In genomic region chr4:19944806-19945205, GRCh38 we compare ENCODE assay signal across 30 cellular contexts.
DNase-seq lines count a peak whose midpoint lies in the region; ATAC-seq and TF ChIP-seq lines count a peak whose summit lies in the region.
"Had no signal": no experiment of that assay in that cellular context is flagged by ENCODE, and none has a peak within 500 bp of the region (broad histone marks: within the 10 kb centered on the region; RNA-seq: fewer than 3 reads in every experiment).

No MANE protein-coding gene starts in this region.

- no peaks in the 10 kb centered on the region for H3K9me3 ChIP-seq in breast epithelium
- peaks cover 0 to 9% (median 0%) of the 10 kb centered on the region in 8 donors for H3K9me3 ChIP-seq in spleen
- no peaks in the 10 kb centered on the region for H3K9me3 ChIP-seq in left lung
- no peaks in the 10 kb centered on the region for H3K9me3 ChIP-seq in PC-3 (ENCODE audit: low read length)
- H3K9me3 ChIP-seq: heart left ventricle, SJSA1, tibial artery had no signal

- DNase-seq in MCF 10A (ENCODE audit: unreplicated experiment) (peak; percentile 78), breast epithelium (ENCODE audit: low spot score in 2 of 2) (no peak), RPMI7951 (ENCODE audit: low read depth) (peak; percentile 76), foreskin fibroblast (peak; percentile 4 to 39), spleen (peak; percentile 58), left lung (no peak), PC-3 (no peak)
- DNase-seq: activated CD4-positive, alpha-beta T cell treated with anti-CD3 and anti-CD28 coated beads, Interleukin-2, amount 50 U/mL, for 48 hours; activated CD8-positive, alpha-beta memory T cell treated with anti-CD3 and anti-CD28 coated beads, Interleukin-2, amount 50 U/mL, for 4 hours; activated naive CD4-positive, alpha-beta T cell treated with anti-CD3 and anti-CD28 coated beads for 36 hours; amniotic stem cell; brain microvascular endothelial cell; CD4-positive, alpha-beta memory T cell; effector memory CD4-positive, alpha-beta T cell; erythroblast; naive thymus-derived CD4-positive, alpha-beta T cell; NCI-H146; NCI-H524 treated with DMSO at 0.1 percent for 48 hours; RPMI8226; small intestine; T-helper 1 cell; tibial artery had no signal

- H3K27me3 Mint-ChIP-seq in MCF 10A (ENCODE audit: insufficient read depth, unreplicated experiment): no peaks in the 10 kb centered on the region
- H3K27me3 Mint-ChIP-seq: CD4-positive, alpha-beta memory T cell; naive thymus-derived CD4-positive, alpha-beta T cell had no signal

- TF ChIP-seq CTCF in MCF 10A (IDR thresholded peaks at IDR 0.05; ENCODE audit: unreplicated experiment) (no peak), breast epithelium (IDR thresholded peaks at IDR 0.05) (no peak), foreskin fibroblast (IDR thresholded peaks at IDR 0.05; ENCODE audit: low read depth, low read length) (no peak), spleen (IDR thresholded peaks at IDR 0.05 in 8 of 11, conservative IDR thresholded peaks at IDR 0.05 in 3 of 11) (no peak), left lung (IDR thresholded peaks at IDR 0.05) (no peak), PC-3 (conservative IDR thresholded peaks at IDR 0.05; ENCODE audit: low read depth, low read length) (no peak)

- H3K9me2 ChIP-seq in PC-3 (replicated peaks; ENCODE audit: low read length): no peaks in the 10 kb centered on the region

- no peak for TF ChIP-seq POLR2A in breast epithelium (IDR thresholded peaks at IDR 0.05)
- TF ChIP-seq POLR2A in spleen (IDR thresholded peaks at IDR 0.05): no peak

- H3K36me3 Mint-ChIP-seq in MCF 10A (ENCODE audit: insufficient read depth, unreplicated experiment): peaks cover 5% of the 10 kb centered on the region
- H3K36me3 Mint-ChIP-seq: CD4-positive, alpha-beta memory T cell; mesothelial cell of epicardium had no signal

- H3K4me3 ChIP-seq in breast epithelium (no peak overlapping the region), foreskin fibroblast (ENCODE audit: low read depth in 1 of 2, low read length in 2 of 2) (no peak overlapping the region), spleen (no peak overlapping the region), left lung (no peak overlapping the region), PC-3 (ENCODE audit: low read length) (no peak overlapping the region)
- H3K4me3 ChIP-seq: heart left ventricle, K562, SJSA1, tibial artery had no signal

- H3K9me3 Mint-ChIP-seq in MCF 10A (ENCODE audit: unreplicated experiment): no peaks in the 10 kb centered on the region
- H3K9me3 Mint-ChIP-seq: activated T-helper 1 cell treated with anti-CD3 and anti-CD28 coated beads, Interleukin-12 subunit alpha, Interleukin-12 subunit beta, Interleukin-2, Interleukin-4 antibody, amounts not matched to agents 30 ng/mL and 10 ng/mL and 1 ng/mL, durations not matched to agents 14 hours and 24 hours and 36 hours; mesothelial cell of epicardium had no signal

- H3K27ac ChIP-seq in breast epithelium: peak overlapping the region in 1 of 2 donors; percentile 65
- H3K27ac ChIP-seq in spleen: no peak overlapping the region
- no peak overlapping the region for H3K27ac ChIP-seq in left lung
- H3K27ac ChIP-seq in PC-3 (ENCODE audit: low read length): no peak overlapping the region
- H3K27ac ChIP-seq: foreskin keratinocyte, heart left ventricle, SJSA1, tibial artery had no signal

- no peak overlapping the region for H3K27ac Mint-ChIP-seq in MCF 10A (ENCODE audit: low read depth, unreplicated experiment)
- H3K27ac Mint-ChIP-seq: activated naive CD4-positive, alpha-beta T cell treated with anti-CD3 and anti-CD28 coated beads for 36 hours; activated T-helper 1 cell treated with anti-CD3 and anti-CD28 coated beads, Interleukin-12 subunit alpha, Interleukin-12 subunit beta, Interleukin-2, Interleukin-4 antibody, amounts not matched to agents 30 ng/mL and 10 ng/mL and 1 ng/mL, durations not matched to agents 14 hours and 24 hours and 36 hours; CD4-positive, alpha-beta memory T cell; mesothelial cell of epicardium; naive thymus-derived CD4-positive, alpha-beta T cell had no signal

- H3K79me2 ChIP-seq in PC-3 (ENCODE audit: low read length): no peaks in the 10 kb centered on the region

- H2AFZ ChIP-seq in PC-3 (ENCODE audit: low read length): no peak overlapping the region

- peaks cover 39% of the 10 kb centered on the region for H3K4me1 Mint-ChIP-seq in MCF 10A (ENCODE audit: insufficient read depth, unreplicated experiment)
- H3K4me1 Mint-ChIP-seq: CD4-positive, alpha-beta memory T cell; mesothelial cell of epicardium; naive thymus-derived CD4-positive, alpha-beta T cell had no signal

- H3K4me2 ChIP-seq in PC-3 (ENCODE audit: low read length): no peak overlapping the region

- no peak for ATAC-seq in HG03354 (IDR thresholded peaks at IDR 0.05; ENCODE audit: poor library complexity, severe bottlenecking, unreplicated experiment)
- ATAC-seq in left lung: no peak
- no peak for ATAC-seq in PC-3
- ATAC-seq: activated CD4-positive, CD25-positive, alpha-beta regulatory T cell treated with anti-CD3 and anti-CD28 coated beads, Interleukin-2, amount 50 U/mL, for 24 hours; heart left ventricle; K562; naive thymus-derived CD4-positive, alpha-beta T cell had no signal

- 68 to 89% (median 76%) methylated on average over 2 of the region's 2 CpGs for WGBS in spleen, 5 donors

- no peaks in the 10 kb centered on the region for H4K20me1 ChIP-seq in PC-3 (ENCODE audit: low read length)

- H3K27me3 ChIP-seq in breast epithelium (no peaks in the 10 kb centered on the region), spleen (replicated peaks in 1 of 7) (no peaks in the 10 kb centered on the region), left lung (no peaks in the 10 kb centered on the region), PC-3 (ENCODE audit: low read length) (no peaks in the 10 kb centered on the region)
- H3K27me3 ChIP-seq: brain microvascular endothelial cell, heart left ventricle, SJSA1, tibial artery had no signal

- POLR2A ChIA-PET in MCF 10A (lab: Yijun Ruan, JAX): no interaction called here
- POLR2A ChIA-PET in PC-3 (lab: Charles Lee; ENCODE audit: unreplicated experiment): no interaction called here

- no peaks in the 10 kb centered on the region for H3K36me3 ChIP-seq in breast epithelium
- no peaks in the 10 kb centered on the region for H3K36me3 ChIP-seq in spleen
- H3K36me3 ChIP-seq in left lung: no peaks in the 10 kb centered on the region
- no peaks in the 10 kb centered on the region for H3K36me3 ChIP-seq in PC-3 (ENCODE audit: low read depth, low read length)
- H3K36me3 ChIP-seq: brain microvascular endothelial cell, heart left ventricle, SJSA1, tibial artery had no signal

- H3K4me1 ChIP-seq in breast epithelium (peaks cover 3 to 5% of the 10 kb centered on the region in 2 donors), spleen (peaks cover 0 to 3% (median 0%) of the 10 kb centered on the region in 6 donors), left lung (peaks cover 0 to 8% of the 10 kb centered on the region in 2 donors), PC-3 (ENCODE audit: insufficient read depth, low read length) (peaks cover 28% of the 10 kb centered on the region)

- no peak overlapping the region for H3K4me3 Mint-ChIP-seq in MCF 10A (ENCODE audit: unreplicated experiment)
- H3K4me3 Mint-ChIP-seq: activated naive CD4-positive, alpha-beta T cell treated with anti-CD3 and anti-CD28 coated beads for 36 hours; activated T-helper 1 cell treated with anti-CD3 and anti-CD28 coated beads, Interleukin-12 subunit alpha, Interleukin-12 subunit beta, Interleukin-2, Interleukin-4 antibody, amounts not matched to agents 30 ng/mL and 10 ng/mL and 1 ng/mL, durations not matched to agents 14 hours and 24 hours and 36 hours; CD4-positive, alpha-beta memory T cell; mesothelial cell of epicardium; naive thymus-derived CD4-positive, alpha-beta T cell had no signal

- no peak overlapping the region for H3K9ac ChIP-seq in PC-3 (ENCODE audit: low read length)

- no peaks in the 10 kb centered on the region for H3F3A ChIP-seq in PC-3 (ENCODE audit: low read length, unreplicated experiment)

- no TSS peak for BruUV-seq in MCF 10A (replicated peaks; lab: Mats Ljungman, UMichigan)
- BruUV-seq in PC-3 (replicated peaks; lab: Mats Ljungman, UMichigan): no TSS peak

- CTCF ChIA-PET in MCF 10A (lab: Yijun Ruan, JAX): interaction anchor here (0.9 to 1.2 kb wide), 2 partner anchors 304 to 709 kb away, joined by 4 read pairs; no protein-coding TSS in a partner anchor
- CTCF ChIA-PET in PC-3 (lab: Charles Lee): no interaction called here

- intact Hi-C loops in MCF 10A (cut with micrococcal nuclease): no loop called here
- intact Hi-C loops in breast epithelium (cut with DNase I; ENCODE audit: low total_unique reads): no loop called here
- intact Hi-C loops in spleen (cut with DNase I; ENCODE audit: low total_unique reads): no loop called here
- intact Hi-C loops in left lung (cut with DNase I): no loop called here
- intact Hi-C loops in PC-3 (cut with micrococcal nuclease): no loop called here

Comparison
In these comparisons a context has a peak if more than half of its experiments do, and no peak if none do; other contexts are left out.
1. DNase-seq: peak in MCF 10A (single experiment), RPMI7951 (single experiment), foreskin fibroblast (2 of 2) and spleen (single experiment); none in breast epithelium (0 of 2), left lung (0 of 2) and PC-3 (single experiment).